ENCODE assay signal across 9 cellular contexts in the genomic region with DNA sequence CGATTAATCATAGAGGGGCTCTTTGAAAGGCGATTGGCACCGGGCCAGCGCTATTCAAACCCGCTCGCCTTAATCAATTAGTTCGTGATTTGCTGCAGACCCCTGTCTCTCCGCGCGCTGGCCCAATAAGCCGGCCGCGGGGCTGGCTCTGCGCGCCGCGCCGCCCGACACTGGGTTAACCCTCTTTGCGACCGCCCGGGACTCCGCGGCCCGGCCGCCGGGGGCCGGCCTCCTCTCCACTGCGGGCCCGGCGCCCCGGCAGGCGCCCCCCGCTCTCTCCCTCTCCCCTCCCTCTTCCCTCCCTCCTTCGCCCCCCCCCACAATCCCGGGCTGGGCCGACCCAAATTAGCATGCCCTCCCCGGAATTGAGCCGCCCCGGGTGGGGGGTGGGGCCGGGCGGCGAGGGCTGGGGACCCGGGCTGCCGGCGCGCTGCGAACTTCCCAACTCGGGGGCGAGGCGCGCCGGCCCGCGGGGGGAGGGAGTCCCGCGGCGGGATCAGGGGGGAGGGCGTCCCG. TPM values are rescaled to one million over a fixed set of nuclear protein-coding genes. Genes with fewer than 3 reads are reported as not detected.
DNase-seq lines count a peak whose midpoint lies in the region; ATAC-seq and TF ChIP-seq lines count a peak whose summit lies in the region.
"Had no signal": no experiment of that assay in that cellular context is flagged by ENCODE, and none has a peak within 500 bp of the region (broad histone marks: within the 10 kb centered on the region; RNA-seq: fewer than 3 reads in every experiment).

No MANE protein-coding gene starts in this region.

- peak overlapping the region; percentile 99 for H3K4me2 ChIP-seq in BLaER1

- peaks cover 89% of the 10 kb centered on the region for H3K27me3 Mint-ChIP-seq in mesothelial cell of epicardium (ENCODE audit: low read depth)

- peaks cover 39% of the 10 kb centered on the region for H4K20me1 ChIP-seq in BLaER1

- H3K9me3 ChIP-seq in BLaER1 (peaks cover 34% of the 10 kb centered on the region), ectodermal cell (ENCODE audit: control insufficient read depth, low read length) (no peaks in the 10 kb centered on the region)

- H3K36me3 Mint-ChIP-seq in mesothelial cell of epicardium, result no peaks in the 10 kb centered on the region

- H3K4me1 ChIP-seq in BLaER1 (peaks cover 25% of the 10 kb centered on the region), ectodermal cell (ENCODE audit: control insufficient read depth, insufficient read depth, low read length) (peaks cover 11% of the 10 kb centered on the region)

- H3K9ac ChIP-seq in BLaER1, result no peak overlapping the region

- H3K36me3 ChIP-seq in BLaER1 (no peaks in the 10 kb centered on the region), ectodermal cell (ENCODE audit: control insufficient read depth, insufficient read depth, low read length) (no peaks in the 10 kb centered on the region)

- WGBS in ectodermal cell, 2 experiments, result 0% methylated on average over 58 to 60 of the region's 60 CpGs

- TF ChIP-seq CTCF in mesothelial cell of epicardium (IDR thresholded peaks at IDR 0.05; ENCODE audit: unreplicated experiment), result no peak

- no peak for ATAC-seq in HG02571 (IDR thresholded peaks at IDR 0.05; ENCODE audit: unreplicated experiment)
- ATAC-seq in GM21619 (IDR thresholded peaks at IDR 0.05; ENCODE audit: unreplicated experiment), result no peak
- no peak for ATAC-seq in HG03097 (IDR thresholded peaks at IDR 0.05; ENCODE audit: low FRiP score, unreplicated experiment)

- no peaks in the 10 kb centered on the region for H3K9me3 Mint-ChIP-seq in mesothelial cell of epicardium
- H3K9me3 Mint-ChIP-seq: activated T-cell treated with anti-CD3 and anti-CD28 coated beads, Interleukin-2, amount 50 U/mL, for 4 hours had no signal

- H3K27ac Mint-ChIP-seq in mesothelial cell of epicardium, result no peak overlapping the region

- peak; percentile 55 for DNase-seq in NCI-H2081 treated with DMSO at 0.1 percent for 48 hours (lab: John Stamatoyannopoulos, UW)
- DNase-seq in mesothelial cell of epicardium (ENCODE audit: low spot score in 2 of 2, unreplicated experiment in 2 of 2), result no peak
- DNase-seq in epidermal melanocyte (ENCODE audit: insufficient read length, low spot score), result no peak
- DNase-seq: activated T-cell treated with anti-CD3 and anti-CD28 coated beads, Interleukin-2, amount 50 U/mL, for 4 hours had no signal

- H3K4me3 Mint-ChIP-seq in mesothelial cell of epicardium, result peak overlapping the region; percentile 67
- H3K4me3 Mint-ChIP-seq: activated T-cell treated with anti-CD3 and anti-CD28 coated beads, Interleukin-2, amount 50 U/mL, for 4 hours had no signal

- peaks cover 100% of the 10 kb centered on the region for H3K27me3 ChIP-seq in BLaER1
- peaks cover 30% of the 10 kb centered on the region for H3K27me3 ChIP-seq in ectodermal cell (ENCODE audit: control insufficient read depth, insufficient read depth, low read length, poor library complexity, severe bottlenecking)

- H3K4me1 Mint-ChIP-seq in mesothelial cell of epicardium, result peaks cover 28% of the 10 kb centered on the region

- H3K27ac ChIP-seq in BLaER1 (no peak overlapping the region), ectodermal cell (ENCODE audit: insufficient read depth, low read depth, low read length, poor library complexity, severe bottlenecking) (peak overlapping the region; percentile 94)

- peak overlapping the region; percentile 76 for H3K4me3 ChIP-seq in BLaER1
- H3K4me3 ChIP-seq in ectodermal cell (ENCODE audit: insufficient read depth, low read depth, low read length), result peak overlapping the region; percentile 87

RNA-seq across cellular contexts. Expression of a gene that starts 0.4 kb away (rescaled TPM):
- polyA plus RNA-seq in ectodermal cell (2013, experiment 1 of 4), result 89.0 TPM
- polyA plus RNA-seq in ectodermal cell (2013, experiment 2 of 4), result 98.4 TPM
- 75.6 TPM for polyA plus RNA-seq in ectodermal cell (2013, experiment 3 of 4)
- 79.9 TPM for polyA plus RNA-seq in ectodermal cell (2013, experiment 4 of 4)
- total RNA-seq in mesothelial cell of epicardium, result 0.32 to 1.1 TPM (median 0.33 TPM) in 3 replicates
- total RNA-seq: activated T-cell treated with anti-CD3 and anti-CD28 coated beads, Interleukin-2, amount 50 U/mL, for 4 hours had no signal
